17 cellular contexts compared by ENCODE assay signal in genomic region chr2:226578879-226579278, GRCh38.
DNase-seq lines count a peak whose midpoint lies in the region; ATAC-seq and TF ChIP-seq lines count a peak whose summit lies in the region.
"Had no signal": no experiment of that assay in that cellular context is flagged by ENCODE, and none has a peak within 500 bp of the region (broad histone marks: within the 10 kb centered on the region; RNA-seq: fewer than 3 reads in every experiment).

No MANE protein-coding gene starts in this region.

- no peaks in the 10 kb centered on the region for H3K36me3 ChIP-seq in lung (ENCODE audit: control insufficient read depth in 2 of 2, insufficient read depth in 2 of 2, low read length in 2 of 2)

- H3K4me3 ChIP-seq in choroid plexus epithelial cell (ENCODE audit: low read depth, low read length) (no peak overlapping the region), lung (no peak overlapping the region)
- H3K4me3 ChIP-seq: body of pancreas, dorsolateral prefrontal cortex, skin epidermis had no signal

- DNase-seq in EL, result peak; percentile 73
- peak; percentile 4 for DNase-seq in NCI-H226
- peak; percentile 89 for DNase-seq in choroid plexus epithelial cell (ENCODE audit: low read depth)
- DNase-seq in lung (ENCODE audit: low spot score), result peak; percentile 39
- no peak for DNase-seq in GM13977 (ENCODE audit: low spot score)
- no peak for DNase-seq in NCI-H1417 treated with DMSO at 0.1 percent for 48 hours (lab: John Stamatoyannopoulos, UW)
- DNase-seq: body of pancreas, DMS 273 treated with DMSO at 0.1 percent for 48 hours, dorsolateral prefrontal cortex, H7, KBM-7, NCI-H1694, NCI-H524 had no signal

- no peak overlapping the region for H3K27ac ChIP-seq in lung (ENCODE audit: low read depth in 1 of 2, low read length in 1 of 2)
- H3K27ac ChIP-seq: body of pancreas, dorsolateral prefrontal cortex, skin epidermis had no signal

- no peaks in the 10 kb centered on the region for H3K27me3 ChIP-seq in lung (ENCODE audit: control insufficient read depth, insufficient read depth)
- H3K27me3 ChIP-seq: body of pancreas had no signal

- ATAC-seq in lung (ENCODE audit: insufficient read depth, low FRiP score) (peak; percentile 43), HG03378 (IDR thresholded peaks at IDR 0.05; ENCODE audit: unreplicated experiment) (no peak), GM21825 (IDR thresholded peaks at IDR 0.05; ENCODE audit: unreplicated experiment) (no peak)
- ATAC-seq: body of pancreas; stimulated activated memory B cell treated with anti-CD40 and anti-IgM and Interleukin-4, amounts not matched to agents 10 μg/mL and 1 μg/mL and 100 μg/mL, for 72 hours had no signal

- 57 to 79% methylated on average over 1 of the region's 1 CpG for WGBS in lung, 2 donors

- H3K9me3 ChIP-seq in lung (ENCODE audit: control insufficient read depth in 2 of 2, insufficient read depth in 1 of 2, low read length in 1 of 2), result no peaks in the 10 kb centered on the region
- H3K9me3 ChIP-seq: body of pancreas had no signal

- in situ Hi-C loops in GM13977 (cut with MboI; ENCODE audit: low pct_unique_long_range_greater_than_20kb, low sequenced_read_pairs, unreplicated experiment), result no loop called here

- peaks cover 0 to 6% of the 10 kb centered on the region in 2 donors for H3K4me1 ChIP-seq in lung (ENCODE audit: control insufficient read depth in 2 of 2, insufficient read depth in 2 of 2, low read length in 2 of 2)
- H3K4me1 ChIP-seq: body of pancreas had no signal

- TF ChIP-seq CTCF in choroid plexus epithelial cell (conservative IDR thresholded peaks at IDR 0.05; ENCODE audit: low read depth, low read length) (peak; percentile 10), lung (IDR thresholded peaks at IDR 0.05; ENCODE audit: control extremely low read depth, extremely low read depth) (no peak), GM13977 (IDR thresholded peaks at IDR 0.05; ENCODE audit: extremely low read depth, insufficient read depth, missing control alignments) (no peak)

Comparison
In these comparisons a context has a peak if more than half of its experiments do, and no peak if none do; other contexts are left out.
1. DNase-seq: peak in EL (single experiment), NCI-H226 (single experiment), choroid plexus epithelial cell (single experiment) and lung (single experiment); none in GM13977 (single experiment) and NCI-H1417 treated with DMSO at 0.1 percent for 48 hours (single experiment).